1 cellular context compared by ENCODE assay signal in genomic region chr12:49707127-49707811, GRCh38.
A peak's percentile ranks its signal among the peaks of the same experiment; 100 is the strongest.
TF ChIP-seq lines count a peak whose summit lies in the region.

Gene FMNL3 (minus strand): TSS chr12:49707405. CDS start chr12:49707180, 225 bp downstream.

TF ChIP-seq in HepG2, 621 proteins besides CTCF, POLR2A, EP300 and RAD21 (continued from another document and continues in another):
- TF ChIP-seq ZNF142 (CRISPR knock-in tag; IDR thresholded peaks at IDR 0.05) = peak; percentile 77
- TF ChIP-seq ZZZ3 (CRISPR knock-in tag; IDR thresholded peaks at IDR 0.05; ENCODE audit: borderline replicate concordance) = no peak
- peak; percentile 69; the same call in 1 of the 2 replicates for TF ChIP-seq ZBTB38 (CRISPR knock-in tag; IDR thresholded peaks at IDR 0.05)
- TF ChIP-seq ZBTB49 (CRISPR knock-in tag; IDR thresholded peaks at IDR 0.05; ENCODE audit: borderline replicate concordance) = 0 out of 2 replicates have a peak, but pooled peaks have one; percentile 46
- no peak for TF ChIP-seq ZNF740 (CRISPR knock-in tag; IDR thresholded peaks at IDR 0.05)
- peak; percentile 93; the same call in 1 of the 2 replicates for TF ChIP-seq KDM5B (CRISPR knock-in tag; IDR thresholded peaks at IDR 0.05; ENCODE audit: borderline replicate concordance)
- no peak for TF ChIP-seq SIN3A (IDR thresholded peaks at IDR 0.05; ENCODE audit: borderline replicate concordance, low read depth, low read length)
- TF ChIP-seq ZIK1 (CRISPR knock-in tag; IDR thresholded peaks at IDR 0.05; ENCODE audit: borderline replicate concordance, low read depth) = peak; percentile 90; the same call in 1 of the 2 replicates
- peak; percentile 88 for TF ChIP-seq ZC3H13 (CRISPR knock-in tag; IDR thresholded peaks at IDR 0.05)
- TF ChIP-seq ATRX (CRISPR knock-in tag; IDR thresholded peaks at IDR 0.05; ENCODE audit: borderline replicate concordance) = no peak
- no peak for TF ChIP-seq ZNF609 (CRISPR knock-in tag; IDR thresholded peaks at IDR 0.05; ENCODE audit: borderline replicate concordance)
- TF ChIP-seq ZNF343 (CRISPR knock-in tag; IDR thresholded peaks at IDR 0.05) = no peak
- peak; percentile 95 for TF ChIP-seq FOXC1 (CRISPR knock-in tag; IDR thresholded peaks at IDR 0.05; ENCODE audit: borderline replicate concordance)
- no peak for TF ChIP-seq SNAPC4 (CRISPR knock-in tag; IDR thresholded peaks at IDR 0.05)
- no peak for TF ChIP-seq ZMYM3 (CRISPR knock-in tag; IDR thresholded peaks at IDR 0.05)
- peak; percentile 95 for TF ChIP-seq REPIN1 (CRISPR knock-in tag; IDR thresholded peaks at IDR 0.05; ENCODE audit: borderline replicate concordance, low read depth)
- peak; percentile 64; the same call in 1 of the 2 replicates for TF ChIP-seq MXD1 (CRISPR knock-in tag; IDR thresholded peaks at IDR 0.05)
- TF ChIP-seq PPARG (CRISPR knock-in tag; conservative IDR thresholded peaks at IDR 0.05) = peak; percentile 51; the same call in 1 of the 2 replicates
- no peak for TF ChIP-seq ZNF296 (CRISPR knock-in tag; conservative IDR thresholded peaks at IDR 0.05)
- peak; percentile 54; the same call in 1 of the 2 replicates for TF ChIP-seq ZFY (CRISPR knock-in tag; IDR thresholded peaks at IDR 0.05)
- TF ChIP-seq HNRNPUL1 (IDR thresholded peaks at IDR 0.05; ENCODE audit: low read depth, low read length) = no peak
- TF ChIP-seq LCORL (IDR thresholded peaks at IDR 0.05) = no peak
- no peak for TF ChIP-seq LCORL (CRISPR knock-in tag; IDR thresholded peaks at IDR 0.05)
- TF ChIP-seq ZNF432 (CRISPR knock-in tag; IDR thresholded peaks at IDR 0.05; ENCODE audit: borderline replicate concordance) = no peak
- TF ChIP-seq PBX3 (CRISPR knock-in tag; IDR thresholded peaks at IDR 0.05; ENCODE audit: borderline replicate concordance) = peak; percentile 98; the same call in 1 of the 2 replicates
- TF ChIP-seq SNRNP70 (IDR thresholded peaks at IDR 0.05; ENCODE audit: low read depth, low read length) = no peak
- TF ChIP-seq RAD51 (IDR thresholded peaks at IDR 0.05; ENCODE audit: borderline replicate concordance) = no peak
- peak; percentile 67; the same call in 1 of the 2 replicates for TF ChIP-seq ZNF83 (CRISPR knock-in tag; IDR thresholded peaks at IDR 0.05; ENCODE audit: borderline replicate concordance)
- no peak for TF ChIP-seq SMARCC2 (IDR thresholded peaks at IDR 0.05)
- no peak for TF ChIP-seq FOXM1 (CRISPR knock-in tag; IDR thresholded peaks at IDR 0.05)
- no peak for TF ChIP-seq ZNF281 (CRISPR knock-in tag; IDR thresholded peaks at IDR 0.05; ENCODE audit: borderline replicate concordance)
